Comparison of ENCODE assay signal across 16 cellular contexts in the genomic region with DNA sequence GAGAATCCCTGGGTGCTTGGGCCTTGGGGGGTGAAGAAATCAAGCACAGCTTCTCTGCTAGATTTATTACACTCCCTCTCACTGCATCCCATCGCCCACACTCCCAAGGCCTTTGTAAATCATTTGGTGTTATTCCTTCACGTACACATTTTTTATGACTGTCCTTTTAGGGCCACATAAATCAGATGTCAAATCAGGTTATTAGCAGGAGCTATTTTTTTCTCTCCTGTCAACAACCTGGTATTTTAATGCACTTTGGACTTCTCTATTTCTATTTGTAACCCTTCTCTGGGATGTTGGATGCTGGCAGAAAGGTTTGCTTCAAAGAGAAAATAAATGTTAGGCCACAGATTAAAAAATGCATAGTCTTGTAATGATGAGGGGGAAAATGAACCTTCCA.
DNase-seq lines count a peak whose midpoint lies in the region; ATAC-seq, FAIRE-seq and TF ChIP-seq lines count a peak whose summit lies in the region.
"Had no signal": no experiment of that assay in that cellular context is flagged by ENCODE, and none has a peak within 500 bp of the region (broad histone marks: within the 10 kb centered on the region; RNA-seq: fewer than 3 reads in every experiment).

No MANE protein-coding gene starts in this region.

- no peak overlapping the region for H3K4me2 ChIP-seq in HepG2 (ENCODE audit: low read depth, low read length)

- no peak for TF ChIP-seq EP300 in HepG2 (IDR thresholded peaks at IDR 0.05; ENCODE audit: low read depth in 2 of 2, low read length in 2 of 2)
- TF ChIP-seq EP300 in HepG2 (CRISPR knock-in tag; IDR thresholded peaks at IDR 0.05; ENCODE audit: borderline replicate concordance): no peak
- no peak for TF ChIP-seq EP300 in sigmoid colon (IDR thresholded peaks at IDR 0.05)

- TF ChIP-seq POLR2A in HepG2 (IDR thresholded peaks at IDR 0.05; ENCODE audit: insufficient read depth in 1 of 2, low read depth in 2 of 2, low read length in 2 of 2) (no peak), sigmoid colon (IDR thresholded peaks at IDR 0.05) (no peak)

- POLR2A ChIA-PET in HepG2 (lab: Yijun Ruan, JAX): no interaction called here

- no peaks in the 10 kb centered on the region for H4K20me1 ChIP-seq in HepG2 (ENCODE audit: insufficient read depth, low read length)

- no TSS peak for BruUV-seq in HepG2 (replicated peaks; lab: Mats Ljungman, UMichigan)

- H3K9me3 ChIP-seq in liver (ENCODE audit: control insufficient read depth in 4 of 4, low read length in 3 of 4) (peaks cover 0 to 4% (median 0%) of the 10 kb centered on the region in 4 donors), HepG2 (ENCODE audit: low read length) (peaks cover 27% of the 10 kb centered on the region), sigmoid colon (peaks cover 0 to 12% (median 5%) of the 10 kb centered on the region in 4 donors)
- H3K9me3 ChIP-seq: BE2C had no signal

- H3K36me3 ChIP-seq in liver (ENCODE audit: control insufficient read depth in 4 of 4, insufficient read depth in 3 of 4, low read depth in 1 of 4, low read length in 3 of 4): no peaks in the 10 kb centered on the region
- H3K36me3 ChIP-seq in HepG2 (replicated peaks in 1 of 2; ENCODE audit: control insufficient read depth in 1 of 2, insufficient read depth in 2 of 2, low read length in 2 of 2): no peaks in the 10 kb centered on the region
- no peaks in the 10 kb centered on the region for H3K36me3 ChIP-seq in sigmoid colon
- H3K36me3 ChIP-seq: BE2C had no signal

- intact Hi-C loops in HepG2 (cut with micrococcal nuclease; ENCODE audit: unreplicated experiment) (no loop called here), sigmoid colon (cut with DNase I) (no loop called here)

- H3K9ac ChIP-seq in liver (ENCODE audit: low read depth in 1 of 2, low read length in 2 of 2) (no peak overlapping the region), HepG2 (ENCODE audit: insufficient read depth, low read depth, low read length) (no peak overlapping the region)
- H3K9ac ChIP-seq: GM23248 had no signal

- no peaks in the 10 kb centered on the region for H3K79me2 ChIP-seq in HepG2 (ENCODE audit: insufficient read depth, low read length)

- no peak overlapping the region for H2AFZ ChIP-seq in HepG2 (ENCODE audit: low read length)
- H2AFZ ChIP-seq: GM23248 had no signal

- H3K27me3 ChIP-seq in liver (ENCODE audit: control insufficient read depth in 4 of 4, insufficient read depth in 4 of 4, low read length in 3 of 4) (no peaks in the 10 kb centered on the region), HepG2 (ENCODE audit: control insufficient read depth in 1 of 2, insufficient read depth in 2 of 2, low read length in 2 of 2) (no peaks in the 10 kb centered on the region), sigmoid colon (no peaks in the 10 kb centered on the region)
- H3K27me3 ChIP-seq: BE2C had no signal

- 35% methylated on average over 2 of the region's 2 CpGs for WGBS in liver
- 0% methylated on average over 2 of the region's 2 CpGs for WGBS in HepG2 (ENCODE audit: low lambda C conversion rate)
- 3 to 23% methylated on average over 2 of the region's 2 CpGs for WGBS in sigmoid colon, 2 donors

- H3K27ac ChIP-seq in liver (ENCODE audit: low read depth in 1 of 2, low read length in 2 of 2) (peak overlapping the region; percentile 20 to 66), HepG2 (ENCODE audit: extremely low read length, insufficient read depth, low read length) (no peak overlapping the region), sigmoid colon (no peak overlapping the region)
- H3K27ac ChIP-seq: C4-2B, GM23248 had no signal

- H3K4me3 ChIP-seq in liver (ENCODE audit: low read depth in 1 of 3, low read length in 3 of 3) (no peak overlapping the region), HepG2 (replicated peaks in 1 of 3; ENCODE audit: insufficient read depth in 1 of 3, low read depth in 2 of 3, low read length in 3 of 3) (no peak overlapping the region), sigmoid colon (no peak overlapping the region)
- H3K4me3 ChIP-seq: GM23248 had no signal

- in situ Hi-C loops in HepG2 (cut with HindIII; ENCODE audit: extremely low pct_ligation_motif_present, low pct_unique_long_range_greater_than_20kb): no loop called here

- FAIRE-seq in HepG2 (lab: Jason Lieb, UNC): no peak
- FAIRE-seq: A204.1, GM18507, H54 had no signal

- TF ChIP-seq RAD21 in liver (IDR thresholded peaks at IDR 0.05) (peak; percentile 14 to 46), HepG2 (CRISPR knock-in tag; IDR thresholded peaks at IDR 0.05) (no peak)

- DNase-seq in HepG2 (ENCODE audit: low spot score) (no peak), NOMO-1 treated with DMSO at 0.1 percent for 48 hours (lab: John Stamatoyannopoulos, UW; ENCODE audit: unreplicated experiment) (peak; percentile 51), left lobe of liver (ENCODE audit: low spot score) (no peak), sigmoid colon (no peak), retina (no peak)
- DNase-seq: BE2C; CD4-positive, alpha-beta memory T cell; COR-L47; GM23248 had no signal

- TF ChIP-seq CTCF in liver (IDR thresholded peaks at IDR 0.05; ENCODE audit: low read depth, low read length, missing input control) (no peak), HepG2 (CRISPR knock-in tag; IDR thresholded peaks at IDR 0.05) (no peak), sigmoid colon (IDR thresholded peaks at IDR 0.05) (no peak)

- ATAC-seq in HepG2 (no peak), left lobe of liver (peak; percentile 28), HG02759 (IDR thresholded peaks at IDR 0.05; ENCODE audit: unreplicated experiment) (no peak)
- ATAC-seq: HCT116 had no signal

- H3K4me1 ChIP-seq in liver (ENCODE audit: control insufficient read depth in 4 of 4, insufficient read depth in 4 of 4, low read length in 3 of 4) (peaks cover 3 to 25% (median 20%) of the 10 kb centered on the region in 4 donors), HepG2 (ENCODE audit: insufficient read depth, low read length) (no peaks in the 10 kb centered on the region), sigmoid colon (no peaks in the 10 kb centered on the region)
- H3K4me1 ChIP-seq: BE2C had no signal

- CTCF ChIA-PET in HepG2 (lab: Yijun Ruan, JAX; ENCODE audit: low intra/inter-chr PET ratio, low total read pairs): no interaction called here

TF ChIP-seq in liver, 16 proteins besides CTCF, POLR2A, EP300 and RAD21:
- TF ChIP-seq SP1 (IDR thresholded peaks at IDR 0.05) (peak; percentile 86), FOXA2 (IDR thresholded peaks at IDR 0.05) (no peak), RXRA (IDR thresholded peaks at IDR 0.05) (peak; percentile 58 to 69), HNF4A (conservative IDR thresholded peaks at IDR 0.05) (peak; percentile 85 to 90), HNF4G (IDR thresholded peaks at IDR 0.05) (peak; percentile 65)
- TF ChIP-seq, protein P1, sequence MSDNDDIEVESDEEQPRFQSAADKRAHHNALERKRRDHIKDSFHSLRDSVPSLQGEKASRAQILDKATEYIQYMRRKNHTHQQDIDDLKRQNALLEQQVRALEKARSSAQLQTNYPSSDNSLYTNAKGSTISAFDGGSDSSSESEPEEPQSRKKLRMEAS (IDR thresholded peaks at IDR 0.05): peak; percentile 12

TF ChIP-seq in HepG2, 621 proteins besides CTCF, POLR2A, EP300 and RAD21 (continues in another document):
- no peak for TF ChIP-seq ZNF780A (CRISPR knock-in tag; IDR thresholded peaks at IDR 0.05)
- no peak for TF ChIP-seq SSRP1 (CRISPR knock-in tag; IDR thresholded peaks at IDR 0.05)
- no peak for TF ChIP-seq ZBTB8A (CRISPR knock-in tag; IDR thresholded peaks at IDR 0.05; ENCODE audit: borderline replicate concordance, low read depth)
- TF ChIP-seq JARID2 (CRISPR knock-in tag; IDR thresholded peaks at IDR 0.05; ENCODE audit: insufficient replicate concordance): no peak
- no peak for TF ChIP-seq ZBTB20 (CRISPR knock-in tag; IDR thresholded peaks at IDR 0.05; ENCODE audit: borderline replicate concordance, low read depth)
- TF ChIP-seq ZNF792 (CRISPR knock-in tag; IDR thresholded peaks at IDR 0.05): no peak
- TF ChIP-seq, protein P2, sequence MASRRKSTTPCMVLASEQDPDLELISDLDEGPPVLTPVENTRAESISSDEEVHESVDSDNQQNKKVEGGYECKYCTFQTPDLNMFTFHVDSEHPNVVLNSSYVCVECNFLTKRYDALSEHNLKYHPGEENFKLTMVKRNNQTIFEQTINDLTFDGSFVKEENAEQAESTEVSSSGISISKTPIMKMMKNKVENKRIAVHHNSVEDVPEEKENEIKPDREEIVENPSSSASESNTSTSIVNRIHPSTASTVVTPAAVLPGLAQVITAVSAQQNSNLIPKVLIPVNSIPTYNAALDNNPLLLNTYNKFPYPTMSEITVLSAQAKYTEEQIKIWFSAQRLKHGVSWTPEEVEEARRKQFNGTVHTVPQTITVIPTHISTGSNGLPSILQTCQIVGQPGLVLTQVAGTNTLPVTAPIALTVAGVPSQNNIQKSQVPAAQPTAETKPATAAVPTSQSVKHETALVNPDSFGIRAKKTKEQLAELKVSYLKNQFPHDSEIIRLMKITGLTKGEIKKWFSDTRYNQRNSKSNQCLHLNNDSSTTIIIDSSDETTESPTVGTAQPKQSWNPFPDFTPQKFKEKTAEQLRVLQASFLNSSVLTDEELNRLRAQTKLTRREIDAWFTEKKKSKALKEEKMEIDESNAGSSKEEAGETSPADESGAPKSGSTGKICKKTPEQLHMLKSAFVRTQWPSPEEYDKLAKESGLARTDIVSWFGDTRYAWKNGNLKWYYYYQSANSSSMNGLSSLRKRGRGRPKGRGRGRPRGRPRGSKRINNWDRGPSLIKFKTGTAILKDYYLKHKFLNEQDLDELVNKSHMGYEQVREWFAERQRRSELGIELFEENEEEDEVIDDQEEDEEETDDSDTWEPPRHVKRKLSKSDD (CRISPR knock-in tag; IDR thresholded peaks at IDR 0.05; ENCODE audit: low read depth): no peak
- no peak for TF ChIP-seq ZNF225 (CRISPR knock-in tag; IDR thresholded peaks at IDR 0.05)
- no peak for TF ChIP-seq MXD4 (CRISPR knock-in tag; IDR thresholded peaks at IDR 0.05)

Comparison
In these comparisons a context has a peak if more than half of its experiments do, and no peak if none do; other contexts are left out.
1. H3K27ac ChIP-seq: peak in liver (2 of 2); none in HepG2 (single experiment) and sigmoid colon (0 of 4).